In the genomic region with DNA sequence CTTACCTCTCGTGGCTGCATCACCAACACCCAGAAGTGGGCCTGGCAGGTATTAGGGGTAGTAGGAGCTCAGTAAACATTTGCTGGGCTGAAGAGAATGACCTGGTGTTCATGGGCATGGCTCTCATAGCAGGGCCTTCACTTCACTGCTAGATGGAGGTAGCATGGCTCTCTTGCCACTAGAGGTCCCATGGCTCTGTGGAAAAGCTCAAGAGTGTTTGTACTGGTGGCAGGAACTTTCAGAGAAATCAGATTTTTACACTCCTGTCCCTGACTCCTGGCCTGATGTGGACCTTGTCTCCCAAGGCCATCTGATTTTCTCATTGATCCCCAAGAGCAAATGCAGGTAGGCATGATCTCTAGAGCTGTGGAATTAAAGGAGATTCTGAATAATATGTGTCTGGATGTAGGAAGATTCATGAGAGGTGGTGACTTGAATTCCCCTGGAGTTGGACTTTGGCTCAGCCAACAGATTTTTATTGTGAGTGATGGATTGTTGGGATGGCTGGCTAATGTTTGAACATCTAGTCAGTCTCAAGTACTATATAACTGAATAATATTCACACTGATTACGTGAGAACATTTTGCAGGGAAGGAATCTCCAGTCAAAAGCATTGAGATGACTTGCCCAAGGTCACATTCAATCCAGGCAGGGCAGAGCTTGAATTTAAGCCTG, we compare ENCODE assay signal across 8 cellular contexts. TPM values are rescaled to one million over a fixed set of nuclear protein-coding genes. Genes with fewer than 3 reads are reported as not detected.
DNase-seq lines count a peak whose midpoint lies in the region; ATAC-seq, FAIRE-seq and TF ChIP-seq lines count a peak whose summit lies in the region.

No MANE protein-coding gene starts in this region.

- no peak overlapping the region for H3K4me3 ChIP-seq in CD8-positive, alpha-beta T cell (ENCODE audit: low read depth, low read length)
- no peak overlapping the region for H3K4me3 ChIP-seq in fibroblast of lung (replicated peaks in 1 of 4; ENCODE audit: control extremely low read depth in 1 of 4, insufficient read depth in 1 of 4, low read depth in 3 of 4, low read length in 4 of 4)

- CTCF ChIA-PET in CD8-positive, alpha-beta T cell (lab: Charles Lee): interaction anchor here (0.6 kb wide), 1 partner anchor 10 kb away, joined by 3 read pairs; no protein-coding TSS in a partner anchor

- H3K9me3 Mint-ChIP-seq in CD8-positive, alpha-beta T cell: no peaks in the 10 kb centered on the region

- peaks cover 45% of the 10 kb centered on the region for H3K36me3 Mint-ChIP-seq in CD8-positive, alpha-beta T cell

- peak; percentile 20 for TF ChIP-seq CTCF in CD8-positive, alpha-beta T cell (IDR thresholded peaks at IDR 0.05)
- peak; percentile 58 to 67 for TF ChIP-seq CTCF in fibroblast of lung (conservative IDR thresholded peaks at IDR 0.05 in 1 of 2, IDR thresholded peaks at IDR 0.05 in 1 of 2; ENCODE audit: low read depth in 1 of 2, low read length in 2 of 2)

- TF ChIP-seq POLR2A in H54 (IDR thresholded peaks at IDR 0.05; ENCODE audit: low read depth, low read length): no peak

- peak overlapping the region; percentile 47 for H3K27ac Mint-ChIP-seq in CD8-positive, alpha-beta T cell

- H3K9me3 ChIP-seq in CD8-positive, alpha-beta T cell (ENCODE audit: low read length): no peaks in the 10 kb centered on the region
- no peaks in the 10 kb centered on the region for H3K9me3 ChIP-seq in fibroblast of lung (ENCODE audit: control insufficient read depth, insufficient read depth, low read depth, low read length)

- peaks cover 39% of the 10 kb centered on the region for H3K79me2 ChIP-seq in fibroblast of lung (ENCODE audit: control insufficient read depth, insufficient read depth, low read length)

- H3K27me3 Mint-ChIP-seq in CD8-positive, alpha-beta T cell (ENCODE audit: low read depth): no peaks in the 10 kb centered on the region

- POLR2A ChIA-PET in CD8-positive, alpha-beta T cell (lab: Charles Lee): no interaction called here

- H3K4me3 Mint-ChIP-seq in CD8-positive, alpha-beta T cell: no peak overlapping the region

- peaks cover 26% of the 10 kb centered on the region for H3K36me3 ChIP-seq in CD8-positive, alpha-beta T cell (ENCODE audit: insufficient read depth, low read length)
- H3K36me3 ChIP-seq in fibroblast of lung (ENCODE audit: control insufficient read depth, insufficient read depth, low read length): peaks cover 28% of the 10 kb centered on the region

- intact Hi-C loops in CD8-positive, alpha-beta T cell (cut with DNase I, micrococcal nuclease): no loop called here

- no peak overlapping the region for H3K4me2 ChIP-seq in fibroblast of lung (ENCODE audit: extremely low read depth, insufficient read depth, low read length)

- peaks cover 13% of the 10 kb centered on the region for H3K4me1 ChIP-seq in CD8-positive, alpha-beta T cell (ENCODE audit: insufficient read depth, low read length)
- no peaks in the 10 kb centered on the region for H3K4me1 ChIP-seq in fibroblast of lung (ENCODE audit: control insufficient read depth, extremely low read depth, insufficient read depth, low read length)

- peaks cover 1% of the 10 kb centered on the region for H4K20me1 ChIP-seq in fibroblast of lung (ENCODE audit: control insufficient read depth, extremely low read depth, insufficient read depth, low read length)

- H3K4me1 Mint-ChIP-seq in CD8-positive, alpha-beta T cell (ENCODE audit: low read depth): peaks cover 30% of the 10 kb centered on the region

- no peak overlapping the region for H3K27ac ChIP-seq in CD8-positive, alpha-beta T cell (ENCODE audit: low read depth, low read length)
- H3K27ac ChIP-seq in fibroblast of lung (ENCODE audit: insufficient read depth, low read length): no peak overlapping the region

- H2AFZ ChIP-seq in fibroblast of lung (ENCODE audit: low read length): no peak overlapping the region

- H3K9ac ChIP-seq in fibroblast of lung (ENCODE audit: insufficient read depth, low read length): no peak overlapping the region

- ATAC-seq in CD8-positive, alpha-beta T cell: peak; percentile 63
- no peak for ATAC-seq in GM21447 (IDR thresholded peaks at IDR 0.05; ENCODE audit: unreplicated experiment)

- DNase-seq in CD8-positive, alpha-beta T cell: no peak
- DNase-seq in H54 (ENCODE audit: insufficient read length, low spot score): peak; percentile 67
- peak; percentile 27 to 35 for DNase-seq in SW 1271 (lab: John Stamatoyannopoulos, UW)
- peak; percentile 43 to 52 for DNase-seq in fibroblast of lung (ENCODE audit: low read depth in 2 of 2)
- DNase-seq in smooth muscle cell of the brain vasculature (ENCODE audit: low read depth, low spot score): peak; percentile 21
- no peak for DNase-seq in NCI-H2029 (lab: John Stamatoyannopoulos, UW)
- no peak for DNase-seq in NCI-H187 treated with DMSO at 0.1 percent for 48 hours (lab: John Stamatoyannopoulos, UW)

- H3K27me3 ChIP-seq in CD8-positive, alpha-beta T cell (ENCODE audit: insufficient read depth, low read length): no peaks in the 10 kb centered on the region
- H3K27me3 ChIP-seq in fibroblast of lung (ENCODE audit: control insufficient read depth, insufficient read depth, low read length): no peaks in the 10 kb centered on the region

- no peak for FAIRE-seq in H54 (lab: Jason Lieb, UNC)

RNA-seq across cellular contexts. Expression of gene ZNF574, which starts 5.8 kb away (rescaled TPM):
- 10 to 100 TPM; 25.0 to 26.2 TPM for total RNA-seq in CD8-positive, alpha-beta T cell
- total RNA-seq in fibroblast of lung: 7.7 and 9.9 TPM in 2 replicates
- polyA plus RNA-seq in fibroblast of lung: 5.1 and 6.6 TPM in 2 replicates
- 7.4 and 11.2 TPM in 2 replicates for polyA plus RNA-seq in fibroblast of lung (2012)
- polyA minus RNA-seq in fibroblast of lung (ENCODE audit: low replicate concordance): 34.2 and 46.5 TPM in 2 replicates

RNA-seq across cellular contexts. Expression of gene GRIK5, which starts 11.7 kb away (rescaled TPM):
- total RNA-seq in CD8-positive, alpha-beta T cell: under 1 TPM; 0.19 to 0.50 TPM
- 0.77 and 3.5 TPM in 2 replicates for total RNA-seq in fibroblast of lung
- 0.03 and 0.69 TPM in 2 replicates for polyA plus RNA-seq in fibroblast of lung
- polyA plus RNA-seq in fibroblast of lung (2012): 0.31 and 1.4 TPM in 2 replicates
- polyA minus RNA-seq in fibroblast of lung (ENCODE audit: low replicate concordance): 0.12 and 3.6 TPM in 2 replicates

RNA-seq across cellular contexts. Expression of gene POU2F2, which starts 50.5 kb away (rescaled TPM):
- 10 to 100 TPM; 14.6 to 17.0 TPM for total RNA-seq in CD8-positive, alpha-beta T cell
- under 0.01 and 0.17 TPM in 2 replicates for total RNA-seq in fibroblast of lung
- 0.31 and 0.43 TPM in 2 replicates for polyA plus RNA-seq in fibroblast of lung
- 0.56 and 0.91 TPM in 2 replicates for polyA plus RNA-seq in fibroblast of lung (2012)
- 0.39 TPM in 1 of 2 replicates, not detected in the other for polyA minus RNA-seq in fibroblast of lung (ENCODE audit: low replicate concordance)

Comparison
In these comparisons a context has a peak if more than half of its experiments do, and no peak if none do; other contexts are left out.
1. DNase-seq: peak in H54 (single experiment), SW 1271 (2 of 2), fibroblast of lung (2 of 2) and smooth muscle cell of the brain vasculature (single experiment); none in CD8-positive, alpha-beta T cell (0 of 7), NCI-H2029 (single experiment) and NCI-H187 treated with DMSO at 0.1 percent for 48 hours (single experiment).
2. RNA of gene POU2F2, which starts 50.5 kb away (total RNA-seq): 14.6 to 17.0 TPM in CD8-positive, alpha-beta T cell; under 0.01 to 0.17 TPM in fibroblast of lung; every median in the first group is over 10 times any median in the second.